17 cellular contexts compared by ENCODE assay signal in genomic region chr14:68972507-68973272, GRCh38. TPM values are rescaled to one million over a fixed set of nuclear protein-coding genes. Genes with fewer than 3 reads are reported as not detected.
DNase-seq lines count a peak whose midpoint lies in the region; ATAC-seq and TF ChIP-seq lines count a peak whose summit lies in the region.
"Had no signal": no experiment of that assay in that cellular context is flagged by ENCODE, and none has a peak within 500 bp of the region (broad histone marks: within the 10 kb centered on the region; RNA-seq: fewer than 3 reads in every experiment).

No MANE protein-coding gene starts in this region.

- H3K36me3 Mint-ChIP-seq in CD4-positive, alpha-beta T cell (ENCODE audit: low read depth): peaks cover 73% of the 10 kb centered on the region
- H3K36me3 Mint-ChIP-seq in endothelial cell (ENCODE audit: low read depth, unreplicated experiment): peaks cover 27% of the 10 kb centered on the region

- H3K4me3 ChIP-seq in RWPE2 (ENCODE audit: severe bottlenecking): no peak overlapping the region
- H3K4me3 ChIP-seq in neutrophil (ENCODE audit: low read depth in 1 of 2, low read length in 1 of 2): no peak overlapping the region
- no peak overlapping the region for H3K4me3 ChIP-seq in adrenal gland
- H3K4me3 ChIP-seq in OCI-LY7 (ENCODE audit: low read depth, low read length, poor library complexity, severe bottlenecking): no peak overlapping the region
- H3K4me3 ChIP-seq: heart left ventricle had no signal

- BruUV-seq in OCI-LY7 (replicated peaks; lab: Mats Ljungman, UMichigan): no TSS peak

- H3K27ac ChIP-seq in CD4-positive, alpha-beta T cell (ENCODE audit: low read depth, low read length): no peak overlapping the region
- H3K27ac ChIP-seq in RWPE2 (ENCODE audit: poor library complexity, severe bottlenecking) (peak overlapping the region; percentile 98), neutrophil (peak overlapping the region; percentile 97), adrenal gland (no peak overlapping the region), OCI-LY7 (ENCODE audit: low read depth, low read length, poor library complexity, severe bottlenecking) (no peak overlapping the region)

- ATAC-seq in CD4-positive, alpha-beta T cell (ENCODE audit: poor library complexity): no peak
- no peak for ATAC-seq in RWPE2 (ENCODE audit: low read depth)
- ATAC-seq: heart left ventricle; stimulated activated naive B cell treated with anti-CD40 and anti-IgM and Interleukin-4, amounts not matched to agents 10 μg/mL and 1 μg/mL and 100 μg/mL, for 72 hours had no signal

- no peak for DNase-seq in CD4-positive, alpha-beta T cell
- DNase-seq in RWPE2 (ENCODE audit: low spot score) (no peak), endothelial cell (ENCODE audit: low spot score) (no peak), DMS53 treated with DMSO at 0.1 percent for 48 hours (lab: John Stamatoyannopoulos, UW; ENCODE audit: unreplicated experiment) (no peak), adrenal gland (no peak), OCI-LY7 (ENCODE audit: low spot score) (no peak), SKM-1 (lab: John Stamatoyannopoulos, UW; ENCODE audit: unreplicated experiment) (no peak)
- DNase-seq: activated gamma-delta T cell; Caco-2; central memory CD4-positive, alpha-beta T cell; GDM1; heart left ventricle; NCI-H2081 treated with DMSO at 0.1 percent for 48 hours; NCI-H748 treated with DMSO at 0.1 percent for 48 hours; stimulated activated naive B cell treated with anti-CD40 and anti-IgM and Interleukin-4, amounts not matched to agents 10 μg/mL and 1 μg/mL and 100 μg/mL, for 72 hours had no signal

- POLR2A ChIA-PET in CD4-positive, alpha-beta T cell (lab: Charles Lee): no interaction called here
- POLR2A ChIA-PET in OCI-LY7 (lab: Charles Lee): no interaction called here

- no peaks in the 10 kb centered on the region for H3K9me3 Mint-ChIP-seq in CD4-positive, alpha-beta T cell
- H3K9me3 Mint-ChIP-seq in endothelial cell (ENCODE audit: unreplicated experiment): no peaks in the 10 kb centered on the region

- no peak overlapping the region for H3K4me2 ChIP-seq in OCI-LY7 (ENCODE audit: low read length)

- H3K27me3 ChIP-seq in CD4-positive, alpha-beta T cell (ENCODE audit: control insufficient read depth, insufficient read depth, low read length): no peaks in the 10 kb centered on the region
- no peaks in the 10 kb centered on the region for H3K27me3 ChIP-seq in RWPE2 (ENCODE audit: insufficient read depth, poor library complexity, severe bottlenecking)
- no peaks in the 10 kb centered on the region for H3K27me3 ChIP-seq in neutrophil
- H3K27me3 ChIP-seq in adrenal gland: no peaks in the 10 kb centered on the region
- H3K27me3 ChIP-seq: heart left ventricle had no signal

- H3K4me1 Mint-ChIP-seq in CD4-positive, alpha-beta T cell (ENCODE audit: low read depth): peaks cover 90% of the 10 kb centered on the region
- peaks cover 60% of the 10 kb centered on the region for H3K4me1 Mint-ChIP-seq in endothelial cell (ENCODE audit: unreplicated experiment)

- peak overlapping the region; percentile 7 for H3K4me3 Mint-ChIP-seq in CD4-positive, alpha-beta T cell
- H3K4me3 Mint-ChIP-seq in endothelial cell (ENCODE audit: unreplicated experiment): peak overlapping the region; percentile 54
- H3K4me3 Mint-ChIP-seq: stimulated activated naive B cell treated with anti-CD40 and anti-IgM and Interleukin-4, amounts not matched to agents 10 μg/mL and 1 μg/mL and 100 μg/mL, for 72 hours; T-helper 2 cell treated with Interferon-gamma antibody and Interleukin-4, amounts not matched to agents 5 μg/mL and 100 μg/mL, for 36 hours had no signal

- no peaks in the 10 kb centered on the region for H3K9me2 ChIP-seq in OCI-LY7 (ENCODE audit: insufficient read depth, low read length)

- 89 to 93% (median 91%) methylated on average over 14 of the region's 14 CpGs for WGBS in adrenal gland, 4 donors

- peak overlapping the region; percentile 97 for H3K27ac Mint-ChIP-seq in CD4-positive, alpha-beta T cell
- peak overlapping the region; percentile 31 for H3K27ac Mint-ChIP-seq in endothelial cell (ENCODE audit: unreplicated experiment)
- H3K27ac Mint-ChIP-seq: stimulated activated naive B cell treated with anti-CD40 and anti-IgM and Interleukin-4, amounts not matched to agents 10 μg/mL and 1 μg/mL and 100 μg/mL, for 72 hours; T-helper 2 cell treated with Interferon-gamma antibody and Interleukin-4, amounts not matched to agents 5 μg/mL and 100 μg/mL, for 36 hours had no signal

- no peaks in the 10 kb centered on the region for H3K9me3 ChIP-seq in CD4-positive, alpha-beta T cell (ENCODE audit: control insufficient read depth, low read length)
- H3K9me3 ChIP-seq in RWPE2 (ENCODE audit: severe bottlenecking) (no peaks in the 10 kb centered on the region), neutrophil (no peaks in the 10 kb centered on the region), adrenal gland (replicated peaks in 1 of 3) (no peaks in the 10 kb centered on the region), OCI-LY7 (ENCODE audit: low read length) (no peaks in the 10 kb centered on the region)
- H3K9me3 ChIP-seq: Caco-2 had no signal

- no peaks in the 10 kb centered on the region for H3K27me3 Mint-ChIP-seq in CD4-positive, alpha-beta T cell
- peaks cover 16% of the 10 kb centered on the region for H3K27me3 Mint-ChIP-seq in endothelial cell (ENCODE audit: unreplicated experiment)

- H3K36me3 ChIP-seq in RWPE2 (ENCODE audit: low read depth) (peaks cover 100% of the 10 kb centered on the region), neutrophil (peaks cover 58% of the 10 kb centered on the region), adrenal gland (replicated peaks in 1 of 2) (peaks cover 0 to 12% of the 10 kb centered on the region in 2 donors), OCI-LY7 (ENCODE audit: insufficient read depth, low read length) (no peaks in the 10 kb centered on the region)

- H4K20me1 ChIP-seq in OCI-LY7 (ENCODE audit: insufficient read depth, low read length): no peaks in the 10 kb centered on the region

- intact Hi-C loops in CD4-positive, alpha-beta T cell (cut with DNase I, micrococcal nuclease): no loop called here
- intact Hi-C loops in adrenal gland (cut with DNase I): loop anchor here (10.0 kb wide), 3 partner anchors 58 to 132 kb away; no protein-coding TSS in a partner anchor
- intact Hi-C loops in OCI-LY7 (cut with micrococcal nuclease; ENCODE audit: unreplicated experiment): no loop called here

- TF ChIP-seq CTCF in CD4-positive, alpha-beta T cell (IDR thresholded peaks at IDR 0.05): no peak
- TF ChIP-seq CTCF in RWPE2 (IDR thresholded peaks at IDR 0.05; ENCODE audit: poor library complexity, severe bottlenecking): no peak
- no peak for TF ChIP-seq CTCF in endothelial cell (IDR thresholded peaks at IDR 0.05; ENCODE audit: unreplicated experiment)
- TF ChIP-seq CTCF in neutrophil (IDR thresholded peaks at IDR 0.05): no peak
- TF ChIP-seq CTCF in adrenal gland (IDR thresholded peaks at IDR 0.05): no peak
- TF ChIP-seq CTCF in OCI-LY7 (conservative IDR thresholded peaks at IDR 0.05; ENCODE audit: low read length): no peak

- CTCF ChIA-PET in CD4-positive, alpha-beta T cell (lab: Charles Lee): no interaction called here
- CTCF ChIA-PET in OCI-LY7 (lab: Charles Lee; ENCODE audit: unreplicated experiment): no interaction called here

- peaks cover 97% of the 10 kb centered on the region for H3K4me1 ChIP-seq in RWPE2 (ENCODE audit: insufficient read depth, poor library complexity, severe bottlenecking)
- H3K4me1 ChIP-seq in neutrophil (ENCODE audit: control insufficient read depth in 1 of 2, insufficient read depth in 1 of 2, low read depth in 1 of 2, low read length in 1 of 2): peaks cover 87 to 91% of the 10 kb centered on the region in 2 experiments
- H3K4me1 ChIP-seq in adrenal gland (replicated peaks in 1 of 2): peaks cover 13 to 64% of the 10 kb centered on the region in 2 donors
- no peaks in the 10 kb centered on the region for H3K4me1 ChIP-seq in OCI-LY7 (ENCODE audit: insufficient read depth, low read length, poor library complexity, severe bottlenecking)

- no peak overlapping the region for H2AFZ ChIP-seq in OCI-LY7 (ENCODE audit: low read length)

- H3K79me2 ChIP-seq in OCI-LY7 (ENCODE audit: insufficient read depth, low read depth, low read length): no peaks in the 10 kb centered on the region

- TF ChIP-seq POLR2A in adrenal gland (IDR thresholded peaks at IDR 0.05): no peak

RNA-seq across cellular contexts. Expression of gene ACTN1, which starts 6.4 kb away (rescaled TPM):
- total RNA-seq in CD4-positive, alpha-beta T cell: 100 to 1,000 TPM; 128 to 143 TPM
- total RNA-seq in endothelial cell (ENCODE audit: unreplicated experiment) (130 TPM), adrenal gland (100 to 1,000 TPM in 4 of 8 donors, 10 to 100 TPM in 4; 67.0 to 180 (median 98.9) TPM), OCI-LY7 (2022) (0.51 and 1.2 TPM in 2 replicates)
- 10 to 100 TPM; 50.5 to 61.3 (median 55.7) TPM for polyA plus RNA-seq in adrenal gland
- 0.39 and 1.8 TPM in 2 replicates for total RNA-seq in OCI-LY7 (2014; rRNA removed; shearing (Covaris generic))

Comparison
In these comparisons a context has a peak if more than half of its experiments do, and no peak if none do; other contexts are left out.
1. H3K27ac ChIP-seq: peak in RWPE2 (single experiment) and neutrophil (single experiment); none in CD4-positive, alpha-beta T cell (single experiment), adrenal gland (0 of 5) and OCI-LY7 (single experiment).
2. RNA of gene ACTN1, which starts 6.4 kb away (total RNA-seq): 128 to 143 TPM in CD4-positive, alpha-beta T cell, 130 TPM in endothelial cell (single experiment) and 67.0 to 180 TPM in adrenal gland; 0.39 to 1.8 TPM in OCI-LY7; every median in the first group is over 10 times any median in the second.
3. intact Hi-C loops: an anchor here in adrenal gland (10.0 kb wide); none called in CD4-positive, alpha-beta T cell and OCI-LY7.